ENCODE assay signal across 1 cellular context in the genomic region with DNA sequence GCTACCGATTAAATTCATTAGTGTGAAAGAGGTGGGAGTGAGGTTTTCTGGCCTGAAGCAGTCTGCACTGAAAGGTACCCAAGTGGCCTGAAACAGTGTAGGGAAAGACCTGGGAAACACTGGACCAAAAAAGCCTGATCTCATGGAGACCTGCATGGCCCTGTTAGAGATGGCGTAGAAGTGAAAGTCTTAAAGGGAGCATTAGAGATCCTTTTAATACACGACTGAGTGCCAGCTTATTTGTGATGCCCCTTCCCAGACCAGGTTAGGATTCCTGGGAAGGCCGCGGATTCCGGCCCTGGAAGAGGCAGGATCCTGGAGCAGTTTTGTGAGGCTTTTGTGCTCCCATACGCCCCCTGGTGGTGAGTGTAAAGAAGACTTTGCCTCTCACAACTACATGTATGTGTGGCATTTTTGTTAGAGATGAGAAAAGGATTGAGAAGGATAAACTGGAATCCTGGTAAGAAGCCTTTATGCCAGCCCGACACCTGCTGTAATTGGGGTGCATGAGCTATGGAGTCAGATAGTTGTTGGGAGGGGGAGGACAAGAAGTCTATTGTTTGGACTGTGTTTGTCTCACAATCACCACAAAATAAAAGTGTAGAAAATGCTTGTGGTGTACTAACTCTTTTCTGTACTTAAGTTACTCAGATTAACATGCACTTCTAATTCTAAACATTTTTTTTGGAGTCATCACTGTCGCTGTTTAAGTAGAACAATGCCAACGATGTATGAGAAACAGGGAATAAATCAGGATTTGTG.
TF ChIP-seq lines count a peak whose summit lies in the region.

No MANE protein-coding gene starts in this region.

TF ChIP-seq in GM12878, 131 proteins besides CTCF, POLR2A, EP300 and RAD21 (continued from another document):
- TF ChIP-seq, protein P1, sequence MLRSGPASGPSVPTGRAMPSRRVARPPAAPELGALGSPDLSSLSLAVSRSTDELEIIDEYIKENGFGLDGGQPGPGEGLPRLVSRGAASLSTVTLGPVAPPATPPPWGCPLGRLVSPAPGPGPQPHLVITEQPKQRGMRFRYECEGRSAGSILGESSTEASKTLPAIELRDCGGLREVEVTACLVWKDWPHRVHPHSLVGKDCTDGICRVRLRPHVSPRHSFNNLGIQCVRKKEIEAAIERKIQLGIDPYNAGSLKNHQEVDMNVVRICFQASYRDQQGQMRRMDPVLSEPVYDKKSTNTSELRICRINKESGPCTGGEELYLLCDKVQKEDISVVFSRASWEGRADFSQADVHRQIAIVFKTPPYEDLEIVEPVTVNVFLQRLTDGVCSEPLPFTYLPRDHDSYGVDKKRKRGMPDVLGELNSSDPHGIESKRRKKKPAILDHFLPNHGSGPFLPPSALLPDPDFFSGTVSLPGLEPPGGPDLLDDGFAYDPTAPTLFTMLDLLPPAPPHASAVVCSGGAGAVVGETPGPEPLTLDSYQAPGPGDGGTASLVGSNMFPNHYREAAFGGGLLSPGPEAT (IDR thresholded peaks at IDR 0.05; ENCODE audit: low read depth), result peak; percentile 70
- TF ChIP-seq HDAC2 (IDR thresholded peaks at IDR 0.05) (no peak), SMC3 (IDR thresholded peaks at IDR 0.05; ENCODE audit: borderline replicate concordance, low read length) (peak; percentile 79), EED (IDR thresholded peaks at IDR 0.05; ENCODE audit: low read depth) (peak; percentile 95), IKZF2 (IDR thresholded peaks at IDR 0.05) (peak; percentile 89), IKZF1 (conservative IDR thresholded peaks at IDR 0.05) (peak; percentile 93), RAD51 (IDR thresholded peaks at IDR 0.05) (no peak), CBX5 (IDR thresholded peaks at IDR 0.05; ENCODE audit: low read depth) (peak; percentile 46; the same call in 1 of the 2 replicates), RUNX3 (IDR thresholded peaks at IDR 0.05; ENCODE audit: low read length) (peak; percentile 39; the same call in 1 of the 2 replicates)
TF ChIP-seq in GM12878: peak in this region for 11.
